ENCODE assay signal across 1 cellular context in genomic region chr10:110498087-110498981, GRCh38.
A peak's percentile ranks its signal among the peaks of the same experiment; 100 is the strongest.
TF ChIP-seq lines count a peak whose summit lies in the region.

No MANE protein-coding gene starts in this region.

TF ChIP-seq in WTC11, 78 proteins besides CTCF, POLR2A, EP300 and RAD21 (continued from another document):
- peak; percentile 30; the same call in 1 of the 2 replicates for TF ChIP-seq E2F4 (CRISPR knock-in tag; IDR thresholded peaks at IDR 0.05; ENCODE audit: borderline replicate concordance, low read depth)
- no peak for TF ChIP-seq ATF6 (CRISPR knock-in tag; IDR thresholded peaks at IDR 0.05)
- no peak for TF ChIP-seq ZSCAN18 (CRISPR knock-in tag; IDR thresholded peaks at IDR 0.05)
- no peak; the same call in 1 of the 2 replicates for TF ChIP-seq FOXK1 (CRISPR knock-in tag; IDR thresholded peaks at IDR 0.05)
TF ChIP-seq in WTC11: peak in this region for 3.
